23 cellular contexts compared by ENCODE assay signal in the genomic region with DNA sequence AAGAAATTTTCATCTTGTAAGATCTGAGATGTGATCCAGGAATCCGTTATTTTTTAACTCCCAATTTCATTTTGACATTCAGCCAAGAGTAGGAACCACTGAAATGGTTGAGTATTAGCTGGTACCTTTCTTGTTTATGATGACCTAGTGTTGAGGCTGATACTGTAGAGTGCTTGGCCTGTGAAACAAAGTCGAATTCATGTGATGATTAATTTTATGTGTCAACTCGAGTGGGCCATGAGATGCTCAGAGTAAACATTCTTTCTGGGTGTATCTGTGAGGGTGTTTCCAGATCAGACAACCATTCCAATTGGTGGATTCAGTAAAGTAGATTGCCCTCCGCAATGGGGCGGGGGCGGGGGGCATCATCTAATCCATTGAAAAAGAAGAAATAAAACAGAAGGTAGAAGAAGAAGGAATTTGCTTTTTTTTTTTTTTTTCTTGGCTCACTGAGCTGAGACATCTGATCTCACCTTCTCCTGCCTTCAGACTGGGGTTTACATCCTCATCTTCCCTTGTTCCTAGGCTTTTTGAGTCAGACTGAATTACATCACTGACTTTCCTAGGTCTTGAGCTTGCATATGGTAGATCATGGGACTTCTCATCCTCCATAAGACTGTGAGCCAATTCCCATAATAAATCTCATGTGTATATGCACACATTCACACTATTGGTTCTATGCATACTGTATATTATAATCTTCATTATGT.
DNase-seq lines count a peak whose midpoint lies in the region; ATAC-seq, FAIRE-seq and TF ChIP-seq lines count a peak whose summit lies in the region.
"Had no signal": no experiment of that assay in that cellular context is flagged by ENCODE, and none has a peak within 500 bp of the region (broad histone marks: within the 10 kb centered on the region; RNA-seq: fewer than 3 reads in every experiment).

No MANE protein-coding gene starts in this region.

- FAIRE-seq in HTR-8/SVneo (lab: Jason Lieb, UNC) = peak; percentile 64
- FAIRE-seq: A204.1, endometrium had no signal

- H3K4me2 ChIP-seq in mesenchymal stem cell (ENCODE audit: low read length, poor library complexity, severe bottlenecking) = no peak overlapping the region

- H2AFZ ChIP-seq in mesenchymal stem cell (ENCODE audit: low read depth, low read length) = no peak overlapping the region

- H3K14ac ChIP-seq in mesenchymal stem cell (ENCODE audit: low read length in 2 of 2) = no peak overlapping the region

- no peak overlapping the region for H2AK5ac ChIP-seq in mesenchymal stem cell (ENCODE audit: low read length, severe bottlenecking)

- peak; percentile 5 to 71 (median 60) for DNase-seq in NCI-H1417 (lab: John Stamatoyannopoulos, UW)
- DNase-seq in NCI-H1417 treated with DMSO at 0.1 percent for 48 hours (lab: John Stamatoyannopoulos, UW) = no peak
- DNase-seq in HTR-8/SVneo (ENCODE audit: insufficient read length, low spot score) = no peak
- DNase-seq in amniotic epithelial cell (ENCODE audit: low read depth) = peak; percentile 20
- no peak for DNase-seq in mesenchymal stem cell
- DNase-seq in AG08396 (ENCODE audit: low spot score) = no peak
- DNase-seq in tibial nerve (ENCODE audit: low spot score in 2 of 2) = no peak
- DNase-seq: activated CD4-positive, alpha-beta T cell treated with anti-CD3 and anti-CD28 coated beads, Interleukin-2, amount 10 ng/mL, durations not matched to agents 24 days and 14 days; activated CD8-positive, alpha-beta memory T cell treated with anti-CD3 and anti-CD28 coated beads, Interleukin-2, amount 10 ng/mL, durations not matched to agents 7 days and 5 days; activated naive CD4-positive, alpha-beta T cell treated with anti-CD3 and anti-CD28 coated beads for 36 hours; activated T-cell treated with anti-CD3 and anti-CD28 coated beads, Interleukin-2, amount 50 U/mL, for 72 hours; amniotic stem cell; BE2C; kidney; NCI-H1436; NCI-H2107; WERI-Rb-1 had no signal

- no peak overlapping the region for H3K4me3 ChIP-seq in mesenchymal stem cell (ENCODE audit: insufficient read depth in 1 of 2, low read depth in 1 of 2, low read length in 2 of 2)
- no peak overlapping the region for H3K4me3 ChIP-seq in tibial nerve
- H3K4me3 ChIP-seq: lung had no signal

- TF ChIP-seq POLR2A in tibial nerve (IDR thresholded peaks at IDR 0.05) = no peak

- H3K9me3 ChIP-seq in mesenchymal stem cell (ENCODE audit: control insufficient read depth, low read length) (no peaks in the 10 kb centered on the region), tibial nerve (no peaks in the 10 kb centered on the region)
- H3K9me3 ChIP-seq: BE2C had no signal

- no peak for ATAC-seq in GM19395 (IDR thresholded peaks at IDR 0.05; ENCODE audit: unreplicated experiment)
- ATAC-seq: activated CD8-positive, alpha-beta memory T cell treated with anti-CD3 and anti-CD28 coated beads, Interleukin-2, amount 10 ng/mL, durations not matched to agents 7 days and 5 days; activated T-cell treated with anti-CD3 and anti-CD28 coated beads, Interleukin-2, amount 50 U/mL, for 72 hours; HCT116; sciatic nerve had no signal

- no peak overlapping the region for H3K4ac ChIP-seq in mesenchymal stem cell (ENCODE audit: low read depth in 1 of 2, low read length in 2 of 2)

- H3K9ac ChIP-seq in mesenchymal stem cell (ENCODE audit: low read length) = no peak overlapping the region

- H3K27me3 ChIP-seq in mesenchymal stem cell (ENCODE audit: control insufficient read depth in 1 of 2, insufficient read depth in 1 of 2, low read length in 2 of 2) = no peaks in the 10 kb centered on the region
- H3K27me3 ChIP-seq in tibial nerve = no peaks in the 10 kb centered on the region
- H3K27me3 ChIP-seq: BE2C had no signal

- H2BK120ac ChIP-seq in mesenchymal stem cell (ENCODE audit: low read depth, low read length) = no peak overlapping the region

- H3K4me1 ChIP-seq in mesenchymal stem cell (ENCODE audit: control insufficient read depth, insufficient read depth, low read depth, low read length) = no peaks in the 10 kb centered on the region
- peaks cover 0 to 11% (median 0%) of the 10 kb centered on the region in 4 donors for H3K4me1 ChIP-seq in tibial nerve
- H3K4me1 ChIP-seq: BE2C had no signal

- H3K27ac ChIP-seq in mesenchymal stem cell (ENCODE audit: low read length, poor library complexity, severe bottlenecking) = peak overlapping the region; percentile 40
- H3K27ac ChIP-seq in tibial nerve = no peak overlapping the region
- H3K27ac ChIP-seq: WERI-Rb-1 had no signal

- 82% methylated on average over 6 of the region's 6 CpGs for WGBS in mesenchymal stem cell
- 89 to 91% methylated on average over 6 of the region's 6 CpGs for WGBS in tibial nerve, 2 donors

- H3K36me3 ChIP-seq in mesenchymal stem cell (ENCODE audit: control insufficient read depth in 1 of 2, insufficient read depth in 2 of 2, low read depth in 1 of 2, low read length in 2 of 2) (no peaks in the 10 kb centered on the region), tibial nerve (no peaks in the 10 kb centered on the region)
- H3K36me3 ChIP-seq: BE2C, WERI-Rb-1 had no signal

- no peak overlapping the region for H3K18ac ChIP-seq in mesenchymal stem cell (ENCODE audit: low read depth in 1 of 2, low read length in 2 of 2)

- H3K79me1 ChIP-seq in mesenchymal stem cell (replicated peaks; ENCODE audit: low read length, poor library complexity, severe bottlenecking) = no peaks in the 10 kb centered on the region

- H3K23ac ChIP-seq in mesenchymal stem cell (ENCODE audit: low read length in 2 of 2) = no peak overlapping the region

- H4K8ac ChIP-seq in mesenchymal stem cell (ENCODE audit: low read length) = no peak overlapping the region

- no peak overlapping the region for H2BK5ac ChIP-seq in mesenchymal stem cell (ENCODE audit: low read depth, low read length, poor library complexity, severe bottlenecking)

- TF ChIP-seq CTCF in tibial nerve (IDR thresholded peaks at IDR 0.05) = no peak

- no peak overlapping the region for H2BK12ac ChIP-seq in mesenchymal stem cell (ENCODE audit: low read length in 2 of 2)

- no peak overlapping the region for H2BK15ac ChIP-seq in mesenchymal stem cell (ENCODE audit: low read depth, poor library complexity, severe bottlenecking)

- H4K91ac ChIP-seq in mesenchymal stem cell (ENCODE audit: low read length) = no peak overlapping the region

- no peak for TF ChIP-seq EP300 in tibial nerve (IDR thresholded peaks at IDR 0.05)

Comparison
In these comparisons a context has a peak if more than half of its experiments do, and no peak if none do; other contexts are left out.
1. DNase-seq: peak in NCI-H1417 (3 of 3) and amniotic epithelial cell (single experiment); none in NCI-H1417 treated with DMSO at 0.1 percent for 48 hours (single experiment), HTR-8/SVneo (single experiment), mesenchymal stem cell (single experiment), AG08396 (single experiment) and tibial nerve (0 of 2).